ENCODE assay signal across 1 cellular context in genomic region chr19:51887522-51888498, GRCh38.
TF ChIP-seq lines count a peak whose summit lies in the region.

ZNF577 (minus strand) TSS chr19:51887951; CDS start chr19:51880382, 7,569 bp downstream.

TF ChIP-seq in WTC11, 78 proteins besides CTCF, POLR2A, EP300 and RAD21 (continued from another document):
- TF ChIP-seq, protein P1, sequence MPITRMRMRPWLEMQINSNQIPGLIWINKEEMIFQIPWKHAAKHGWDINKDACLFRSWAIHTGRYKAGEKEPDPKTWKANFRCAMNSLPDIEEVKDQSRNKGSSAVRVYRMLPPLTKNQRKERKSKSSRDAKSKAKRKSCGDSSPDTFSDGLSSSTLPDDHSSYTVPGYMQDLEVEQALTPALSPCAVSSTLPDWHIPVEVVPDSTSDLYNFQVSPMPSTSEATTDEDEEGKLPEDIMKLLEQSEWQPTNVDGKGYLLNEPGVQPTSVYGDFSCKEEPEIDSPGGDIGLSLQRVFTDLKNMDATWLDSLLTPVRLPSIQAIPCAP (CRISPR knock-in tag; IDR thresholded peaks at IDR 0.05): no peak
- TF ChIP-seq ZNF317 (CRISPR knock-in tag; IDR thresholded peaks at IDR 0.05; ENCODE audit: borderline replicate concordance, low read depth): no peak
- TF ChIP-seq, protein P2, sequence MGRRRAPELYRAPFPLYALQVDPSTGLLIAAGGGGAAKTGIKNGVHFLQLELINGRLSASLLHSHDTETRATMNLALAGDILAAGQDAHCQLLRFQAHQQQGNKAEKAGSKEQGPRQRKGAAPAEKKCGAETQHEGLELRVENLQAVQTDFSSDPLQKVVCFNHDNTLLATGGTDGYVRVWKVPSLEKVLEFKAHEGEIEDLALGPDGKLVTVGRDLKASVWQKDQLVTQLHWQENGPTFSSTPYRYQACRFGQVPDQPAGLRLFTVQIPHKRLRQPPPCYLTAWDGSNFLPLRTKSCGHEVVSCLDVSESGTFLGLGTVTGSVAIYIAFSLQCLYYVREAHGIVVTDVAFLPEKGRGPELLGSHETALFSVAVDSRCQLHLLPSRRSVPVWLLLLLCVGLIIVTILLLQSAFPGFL (CRISPR knock-in tag; IDR thresholded peaks at IDR 0.05; ENCODE audit: borderline replicate concordance): no peak
- no peak for TF ChIP-seq GTF2I (CRISPR knock-in tag; conservative IDR thresholded peaks at IDR 0.05)
- TF ChIP-seq, protein P3, sequence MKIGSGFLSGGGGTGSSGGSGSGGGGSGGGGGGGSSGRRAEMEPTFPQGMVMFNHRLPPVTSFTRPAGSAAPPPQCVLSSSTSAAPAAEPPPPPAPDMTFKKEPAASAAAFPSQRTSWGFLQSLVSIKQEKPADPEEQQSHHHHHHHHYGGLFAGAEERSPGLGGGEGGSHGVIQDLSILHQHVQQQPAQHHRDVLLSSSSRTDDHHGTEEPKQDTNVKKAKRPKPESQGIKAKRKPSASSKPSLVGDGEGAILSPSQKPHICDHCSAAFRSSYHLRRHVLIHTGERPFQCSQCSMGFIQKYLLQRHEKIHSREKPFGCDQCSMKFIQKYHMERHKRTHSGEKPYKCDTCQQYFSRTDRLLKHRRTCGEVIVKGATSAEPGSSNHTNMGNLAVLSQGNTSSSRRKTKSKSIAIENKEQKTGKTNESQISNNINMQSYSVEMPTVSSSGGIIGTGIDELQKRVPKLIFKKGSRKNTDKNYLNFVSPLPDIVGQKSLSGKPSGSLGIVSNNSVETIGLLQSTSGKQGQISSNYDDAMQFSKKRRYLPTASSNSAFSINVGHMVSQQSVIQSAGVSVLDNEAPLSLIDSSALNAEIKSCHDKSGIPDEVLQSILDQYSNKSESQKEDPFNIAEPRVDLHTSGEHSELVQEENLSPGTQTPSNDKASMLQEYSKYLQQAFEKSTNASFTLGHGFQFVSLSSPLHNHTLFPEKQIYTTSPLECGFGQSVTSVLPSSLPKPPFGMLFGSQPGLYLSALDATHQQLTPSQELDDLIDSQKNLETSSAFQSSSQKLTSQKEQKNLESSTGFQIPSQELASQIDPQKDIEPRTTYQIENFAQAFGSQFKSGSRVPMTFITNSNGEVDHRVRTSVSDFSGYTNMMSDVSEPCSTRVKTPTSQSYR (CRISPR knock-in tag; IDR thresholded peaks at IDR 0.05): no peak
- TF ChIP-seq EMX1 (CRISPR knock-in tag; IDR thresholded peaks at IDR 0.05): peak; percentile 81
- no peak for TF ChIP-seq NFE2L1 (CRISPR knock-in tag; IDR thresholded peaks at IDR 0.05)
- TF ChIP-seq HMGXB4 (CRISPR knock-in tag; IDR thresholded peaks at IDR 0.05): no peak
- peak; percentile 27; the same call in 1 of the 2 replicates for TF ChIP-seq SP1 (CRISPR knock-in tag; conservative IDR thresholded peaks at IDR 0.05)
- peak; percentile 83; the same call in 1 of the 2 replicates for TF ChIP-seq AR (CRISPR knock-in tag; IDR thresholded peaks at IDR 0.05)
- TF ChIP-seq, protein P4, sequence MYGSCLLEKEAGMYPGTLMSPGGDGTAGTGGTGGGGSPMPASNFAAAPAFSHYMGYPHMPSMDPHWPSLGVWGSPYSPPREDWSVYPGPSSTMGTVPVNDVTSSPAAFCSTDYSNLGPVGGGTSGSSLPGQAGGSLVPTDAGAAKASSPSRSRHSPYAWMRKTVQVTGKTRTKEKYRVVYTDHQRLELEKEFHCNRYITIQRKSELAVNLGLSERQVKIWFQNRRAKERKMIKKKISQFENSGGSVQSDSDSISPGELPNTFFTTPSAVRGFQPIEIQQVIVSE (CRISPR knock-in tag; IDR thresholded peaks at IDR 0.05; ENCODE audit: borderline replicate concordance): no peak
- 0 out of 2 replicates have a peak, but pooled peaks have one; percentile 23 for TF ChIP-seq TP53 (CRISPR knock-in tag; IDR thresholded peaks at IDR 0.05)
- TF ChIP-seq, protein P5, sequence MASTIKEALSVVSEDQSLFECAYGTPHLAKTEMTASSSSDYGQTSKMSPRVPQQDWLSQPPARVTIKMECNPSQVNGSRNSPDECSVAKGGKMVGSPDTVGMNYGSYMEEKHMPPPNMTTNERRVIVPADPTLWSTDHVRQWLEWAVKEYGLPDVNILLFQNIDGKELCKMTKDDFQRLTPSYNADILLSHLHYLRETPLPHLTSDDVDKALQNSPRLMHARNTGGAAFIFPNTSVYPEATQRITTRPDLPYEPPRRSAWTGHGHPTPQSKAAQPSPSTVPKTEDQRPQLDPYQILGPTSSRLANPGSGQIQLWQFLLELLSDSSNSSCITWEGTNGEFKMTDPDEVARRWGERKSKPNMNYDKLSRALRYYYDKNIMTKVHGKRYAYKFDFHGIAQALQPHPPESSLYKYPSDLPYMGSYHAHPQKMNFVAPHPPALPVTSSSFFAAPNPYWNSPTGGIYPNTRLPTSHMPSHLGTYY (CRISPR knock-in tag; IDR thresholded peaks at IDR 0.05): peak; percentile 88; the same call in 1 of the 2 replicates
- TF ChIP-seq ZNF423 (CRISPR knock-in tag; IDR thresholded peaks at IDR 0.05): no peak
- TF ChIP-seq ZNF671 (CRISPR knock-in tag; IDR thresholded peaks at IDR 0.05): 0 out of 2 replicates have a peak, but pooled peaks have one; percentile 63
- TF ChIP-seq AFF4 (CRISPR knock-in tag; IDR thresholded peaks at IDR 0.05; ENCODE audit: borderline replicate concordance): peak; percentile 92
- TF ChIP-seq, protein P6, sequence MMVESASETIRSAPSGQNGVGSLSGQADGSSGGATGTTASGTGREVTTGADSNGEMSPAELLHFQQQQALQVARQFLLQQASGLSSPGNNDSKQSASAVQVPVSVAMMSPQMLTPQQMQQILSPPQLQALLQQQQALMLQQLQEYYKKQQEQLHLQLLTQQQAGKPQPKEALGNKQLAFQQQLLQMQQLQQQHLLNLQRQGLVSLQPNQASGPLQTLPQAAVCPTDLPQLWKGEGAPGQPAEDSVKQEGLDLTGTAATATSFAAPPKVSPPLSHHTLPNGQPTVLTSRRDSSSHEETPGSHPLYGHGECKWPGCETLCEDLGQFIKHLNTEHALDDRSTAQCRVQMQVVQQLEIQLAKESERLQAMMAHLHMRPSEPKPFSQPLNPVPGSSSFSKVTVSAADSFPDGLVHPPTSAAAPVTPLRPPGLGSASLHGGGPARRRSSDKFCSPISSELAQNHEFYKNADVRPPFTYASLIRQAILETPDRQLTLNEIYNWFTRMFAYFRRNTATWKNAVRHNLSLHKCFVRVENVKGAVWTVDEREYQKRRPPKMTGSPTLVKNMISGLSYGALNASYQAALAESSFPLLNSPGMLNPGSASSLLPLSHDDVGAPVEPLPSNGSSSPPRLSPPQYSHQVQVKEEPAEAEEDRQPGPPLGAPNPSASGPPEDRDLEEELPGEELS (CRISPR knock-in tag; IDR thresholded peaks at IDR 0.05): peak; percentile 49; the same call in 1 of the 2 replicates
- TF ChIP-seq TCF7 (CRISPR knock-in tag; IDR thresholded peaks at IDR 0.05; ENCODE audit: low read depth): no peak
- peak; percentile 79 for TF ChIP-seq TEAD1 (CRISPR knock-in tag; IDR thresholded peaks at IDR 0.05)
- peak; percentile 31 for TF ChIP-seq NFATC4 (CRISPR knock-in tag; IDR thresholded peaks at IDR 0.05)
- TF ChIP-seq MAX (CRISPR knock-in tag; IDR thresholded peaks at IDR 0.05): peak; percentile 75
- 0 out of 2 replicates have a peak, but pooled peaks have one; percentile 71 for TF ChIP-seq PRRX2 (CRISPR knock-in tag; IDR thresholded peaks at IDR 0.05)
- TF ChIP-seq ZNF416 (CRISPR knock-in tag; IDR thresholded peaks at IDR 0.05): peak; percentile 68
- TF ChIP-seq USF2 (CRISPR knock-in tag; IDR thresholded peaks at IDR 0.05): no peak
- TF ChIP-seq CREB1 (CRISPR knock-in tag; IDR thresholded peaks at IDR 0.05): 0 out of 2 replicates have a peak, but pooled peaks have one; percentile 68
